Comparison of ENCODE assay signal across 7 cellular contexts in the genomic region with DNA sequence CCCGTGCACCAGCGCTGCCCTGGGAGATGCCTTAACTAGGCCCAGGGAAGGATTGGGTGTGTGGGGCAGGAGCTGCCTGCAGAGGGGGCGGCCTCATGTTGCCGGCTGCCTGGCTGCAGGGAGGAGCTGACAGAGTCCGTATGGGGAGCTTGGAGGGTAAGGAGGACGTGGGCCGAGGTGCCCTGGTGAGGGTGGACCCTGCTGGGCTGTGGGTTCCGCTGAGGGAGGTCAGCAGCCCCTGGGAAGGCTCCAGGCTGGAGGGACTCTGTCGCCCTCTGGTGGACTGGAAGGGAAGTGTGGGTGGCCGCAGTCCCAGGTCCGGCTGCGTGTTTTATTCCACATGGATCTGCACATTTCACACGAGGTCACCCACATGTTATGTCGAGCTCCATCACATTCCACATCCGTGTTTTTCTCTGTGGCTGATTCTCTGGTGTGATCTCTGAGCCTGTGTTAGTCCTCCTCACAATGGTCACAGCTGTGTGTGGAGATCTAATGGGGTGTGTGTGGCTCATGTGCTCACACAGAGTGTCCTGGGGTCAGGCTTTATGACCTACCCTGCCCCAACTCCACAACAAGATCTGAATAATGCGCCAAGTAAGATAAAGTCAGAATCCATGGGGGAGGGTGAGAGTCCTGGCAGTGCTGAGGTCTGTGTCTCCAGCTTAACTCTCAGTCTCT. TPM values are rescaled to one million over a fixed set of nuclear protein-coding genes. Genes with fewer than 3 reads are reported as not detected.
DNase-seq lines count a peak whose midpoint lies in the region; ATAC-seq and TF ChIP-seq lines count a peak whose summit lies in the region.

No MANE protein-coding gene starts in this region.

- DNase-seq in GM10248 (ENCODE audit: extremely low spot score) (peak; percentile 57), foreskin fibroblast (peak in 1 of 2 donors; percentile 29), prostate gland (ENCODE audit: low spot score) (peak; percentile 7), NCI-H510A treated with DMSO at 0.1 percent for 48 hours (lab: John Stamatoyannopoulos, UW) (no peak)
- DNase-seq in activated CD8-positive, alpha-beta memory T cell treated with anti-CD3 and anti-CD28 coated beads, Interleukin-2, amount 50 U/mL, for 4 hours: peak; percentile 43

- intact Hi-C loops in prostate gland (cut with DNase I): no loop called here

- H4K20me1 ChIP-seq in Loucy (ENCODE audit: insufficient read depth, low read length, poor library complexity, severe bottlenecking): no peaks in the 10 kb centered on the region

- H3K9me3 ChIP-seq in Loucy (ENCODE audit: insufficient read depth, low read depth, low read length): no peaks in the 10 kb centered on the region
- no peaks in the 10 kb centered on the region for H3K9me3 ChIP-seq in prostate gland

- no peak overlapping the region for H3K27ac ChIP-seq in prostate gland

- TF ChIP-seq POLR2A in prostate gland (IDR thresholded peaks at IDR 0.05): no peak

- TF ChIP-seq CTCF in GM10248 (IDR thresholded peaks at IDR 0.05; ENCODE audit: control extremely low read depth, extremely low read depth, low read depth, missing control alignments) (peak; percentile 92), Loucy (conservative IDR thresholded peaks at IDR 0.05; ENCODE audit: low read length) (peak; percentile 94), foreskin fibroblast (IDR thresholded peaks at IDR 0.05; ENCODE audit: low read depth, low read length) (peak; percentile 91), prostate gland (IDR thresholded peaks at IDR 0.05) (peak; percentile 57 to 86 (median 76))

- H3K4me3 ChIP-seq in Loucy (ENCODE audit: low read length, poor library complexity, severe bottlenecking) (no peak overlapping the region), foreskin fibroblast (ENCODE audit: low read depth in 1 of 2, low read length in 2 of 2) (no peak overlapping the region), prostate gland (no peak overlapping the region)

- H3K79me2 ChIP-seq in Loucy (ENCODE audit: insufficient read depth, low read length): no peaks in the 10 kb centered on the region

- H3K9ac ChIP-seq in Loucy (ENCODE audit: low read depth, low read length, poor library complexity, severe bottlenecking): no peak overlapping the region

- POLR2A ChIA-PET in GM10248 (lab: Yijun Ruan, JAX): no interaction called here

- WGBS in prostate gland: 18% methylated on average over 16 of the region's 16 CpGs

- H3K4me1 ChIP-seq in Loucy (ENCODE audit: insufficient read depth, low read length, poor library complexity, severe bottlenecking) (no peaks in the 10 kb centered on the region), prostate gland (replicated peaks) (no peaks in the 10 kb centered on the region)

- ATAC-seq in HG03342 (IDR thresholded peaks at IDR 0.05; ENCODE audit: unreplicated experiment): no peak

- CTCF ChIA-PET in GM10248 (lab: Yijun Ruan, JAX): interaction anchor here (0.7 to 3.2 kb wide), 33 partner anchors 8 to 413 kb away, joined by 3 to 21 read pairs (median 5); no protein-coding TSS in a partner anchor

- no peaks in the 10 kb centered on the region for H3F3A ChIP-seq in Loucy (ENCODE audit: low read depth)

- no peak overlapping the region for H2AFZ ChIP-seq in Loucy (ENCODE audit: low read length)

- no peaks in the 10 kb centered on the region for H3K36me3 ChIP-seq in Loucy (ENCODE audit: insufficient read depth, low read length)
- no peaks in the 10 kb centered on the region for H3K36me3 ChIP-seq in prostate gland

- no peak overlapping the region for H3K4me2 ChIP-seq in Loucy (ENCODE audit: low read depth, low read length, poor library complexity, severe bottlenecking)

- no peaks in the 10 kb centered on the region for H3K9me2 ChIP-seq in Loucy (replicated peaks; ENCODE audit: low read depth, low read length)

- no peaks in the 10 kb centered on the region for H3K27me3 ChIP-seq in Loucy (ENCODE audit: insufficient read depth, low read length, poor library complexity, severe bottlenecking)
- H3K27me3 ChIP-seq in prostate gland (replicated peaks; ENCODE audit: insufficient read depth): no peaks in the 10 kb centered on the region

RNA-seq across cellular contexts. Expression of a gene that starts 1.8 kb away (rescaled TPM):
- not detected for total RNA-seq in prostate gland
